Comparison of ENCODE assay signal across 20 cellular contexts in the genomic region with DNA sequence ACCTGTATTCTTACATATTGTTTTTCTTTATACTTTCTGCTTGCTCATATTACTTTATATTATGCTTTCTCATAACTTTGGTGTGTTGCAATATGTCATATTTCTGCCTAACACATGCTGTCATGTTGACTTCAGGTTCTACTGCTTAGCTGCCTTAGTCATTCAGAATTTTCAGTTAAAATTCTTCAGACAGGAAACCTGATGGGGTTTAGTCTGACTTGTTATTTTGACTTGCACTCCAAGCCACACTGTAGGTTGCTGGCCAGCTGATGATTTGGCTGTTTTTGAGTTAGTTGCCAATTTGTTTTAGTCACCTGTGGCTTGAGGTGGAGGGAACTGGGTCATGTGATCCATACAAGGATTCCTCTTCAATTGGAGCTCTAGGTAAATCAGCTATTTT.
DNase-seq lines count a peak whose midpoint lies in the region; ATAC-seq and TF ChIP-seq lines count a peak whose summit lies in the region.
"Had no signal": no experiment of that assay in that cellular context is flagged by ENCODE, and none has a peak within 500 bp of the region (broad histone marks: within the 10 kb centered on the region; RNA-seq: fewer than 3 reads in every experiment).

No MANE protein-coding gene starts in this region.

- DNase-seq in BJ (ENCODE audit: low read depth) (peak; percentile 27), HS-5 (ENCODE audit: low read depth) (peak; percentile 37), astrocyte of the cerebellum (ENCODE audit: low read depth) (peak; percentile 48), foreskin fibroblast (peak; percentile 50 to 67), GDM1 (lab: John Stamatoyannopoulos, UW) (no peak)
- DNase-seq in activated CD4-positive, alpha-beta T cell treated with anti-CD3 and anti-CD28 coated beads, Interleukin-2, amount 50 U/mL, for 4 hours: no peak
- no peak for DNase-seq in activated CD4-positive, alpha-beta memory T cell treated with anti-CD3 and anti-CD28 coated beads, Interleukin-2, amount 10 ng/mL, durations not matched to agents 7 days and 5 days
- DNase-seq: activated CD4-positive, alpha-beta T cell treated with anti-CD3 and anti-CD28 coated beads, Interleukin-2, amount 50 U/mL, for 48 hours; COR-L47; lower lobe of right lung; naive B cell; NCI-H2171 treated with DMSO at 0.1 percent for 48 hours; NCI-H82; small intestine; stimulated activated CD4-positive, alpha-beta T cell treated with anti-CD3 and anti-CD28 coated beads, Interleukin-4, amount 100 ng/mL, for 4 hours; stimulated activated CD8-positive, alpha-beta memory T cell treated with anti-CD3 and anti-CD28 coated beads, Interleukin-4, amount 100 ng/mL, for 48 hours; SW 1271; testis had no signal

- no peaks in the 10 kb centered on the region for H3K27me3 Mint-ChIP-seq in activated CD4-positive, alpha-beta memory T cell treated with anti-CD3 and anti-CD28 coated beads, Interleukin-2, amount 10 ng/mL, durations not matched to agents 7 days and 5 days
- H3K27me3 Mint-ChIP-seq: naive B cell had no signal

- in situ Hi-C loops in astrocyte of the cerebellum (cut with HindIII; ENCODE audit: low sequenced_read_pairs): no loop called here

- no peaks in the 10 kb centered on the region for H3K36me3 ChIP-seq in BJ (ENCODE audit: control insufficient read depth, insufficient read depth, low read length)
- H3K36me3 ChIP-seq: lower lobe of right lung had no signal

- TF ChIP-seq CTCF in BJ (IDR thresholded peaks at IDR 0.05; ENCODE audit: insufficient read depth, low read depth, low read length) (no peak), astrocyte of the cerebellum (IDR thresholded peaks at IDR 0.05; ENCODE audit: low read depth, low read length, missing control alignments) (no peak), foreskin fibroblast (IDR thresholded peaks at IDR 0.05; ENCODE audit: low read depth, low read length) (no peak)

- H3K4me1 Mint-ChIP-seq in activated CD4-positive, alpha-beta memory T cell treated with anti-CD3 and anti-CD28 coated beads, Interleukin-2, amount 10 ng/mL, durations not matched to agents 7 days and 5 days: no peaks in the 10 kb centered on the region
- H3K4me1 Mint-ChIP-seq: naive B cell had no signal

- no peak overlapping the region for H3K4me3 ChIP-seq in BJ (ENCODE audit: low read depth, low read length)
- no peak overlapping the region for H3K4me3 ChIP-seq in astrocyte of the cerebellum (ENCODE audit: low read depth, low read length)
- H3K4me3 ChIP-seq in foreskin fibroblast (ENCODE audit: low read depth in 1 of 2, low read length in 2 of 2): no peak overlapping the region
- H3K4me3 ChIP-seq: lower lobe of right lung, testis had no signal

- H3K27ac Mint-ChIP-seq in activated CD4-positive, alpha-beta memory T cell treated with anti-CD3 and anti-CD28 coated beads, Interleukin-2, amount 10 ng/mL, durations not matched to agents 7 days and 5 days: no peak overlapping the region
- H3K27ac Mint-ChIP-seq: activated T-helper 1 cell treated with anti-CD3 and anti-CD28 coated beads, Interleukin-12 subunit alpha, Interleukin-12 subunit beta, Interleukin-2, Interleukin-4 antibody, amounts not matched to agents 30 ng/mL and 10 ng/mL and 1 ng/mL, durations not matched to agents 14 hours and 24 hours and 36 hours; naive B cell had no signal

- no peak overlapping the region for H3K4me3 Mint-ChIP-seq in activated CD4-positive, alpha-beta memory T cell treated with anti-CD3 and anti-CD28 coated beads, Interleukin-2, amount 10 ng/mL, durations not matched to agents 7 days and 5 days
- H3K4me3 Mint-ChIP-seq: activated T-helper 1 cell treated with anti-CD3 and anti-CD28 coated beads, Interleukin-12 subunit alpha, Interleukin-12 subunit beta, Interleukin-2, Interleukin-4 antibody, amounts not matched to agents 30 ng/mL and 10 ng/mL and 1 ng/mL, durations not matched to agents 14 hours and 24 hours and 36 hours; naive B cell had no signal

- no peak for ATAC-seq in HG03175 (IDR thresholded peaks at IDR 0.05; ENCODE audit: unreplicated experiment)
- ATAC-seq: lower lobe of right lung had no signal

- H3K27me3 ChIP-seq in BJ (ENCODE audit: control insufficient read depth, insufficient read depth, low read length): no peaks in the 10 kb centered on the region
- H3K27me3 ChIP-seq: testis had no signal

- POLR2A ChIA-PET in BJ (lab: Charles Lee): no interaction called here
- POLR2A ChIA-PET in activated CD4-positive, alpha-beta memory T cell treated with anti-CD3 and anti-CD28 coated beads, Interleukin-2, amount 10 ng/mL, durations not matched to agents 7 days and 5 days (lab: Charles Lee): no interaction called here

- no peaks in the 10 kb centered on the region for H3K9me3 Mint-ChIP-seq in activated CD4-positive, alpha-beta memory T cell treated with anti-CD3 and anti-CD28 coated beads, Interleukin-2, amount 10 ng/mL, durations not matched to agents 7 days and 5 days
- H3K9me3 Mint-ChIP-seq: activated T-helper 1 cell treated with anti-CD3 and anti-CD28 coated beads, Interleukin-12 subunit alpha, Interleukin-12 subunit beta, Interleukin-2, Interleukin-4 antibody, amounts not matched to agents 30 ng/mL and 10 ng/mL and 1 ng/mL, durations not matched to agents 14 hours and 24 hours and 36 hours had no signal

- CTCF ChIA-PET in BJ (lab: Yijun Ruan, JAX): interaction anchor here (0.8 kb wide), 2 partner anchors 15 to 161 kb away, joined by 3 read pairs; no protein-coding TSS in a partner anchor
- CTCF ChIA-PET in activated CD4-positive, alpha-beta memory T cell treated with anti-CD3 and anti-CD28 coated beads, Interleukin-2, amount 10 ng/mL, durations not matched to agents 7 days and 5 days (lab: Charles Lee): no interaction called here

- no peaks in the 10 kb centered on the region for H3K36me3 Mint-ChIP-seq in activated CD4-positive, alpha-beta memory T cell treated with anti-CD3 and anti-CD28 coated beads, Interleukin-2, amount 10 ng/mL, durations not matched to agents 7 days and 5 days (ENCODE audit: low read depth)
- H3K36me3 Mint-ChIP-seq: naive B cell had no signal

Comparison
In these comparisons a context has a peak if more than half of its experiments do, and no peak if none do; other contexts are left out.
1. DNase-seq: peak in BJ (single experiment), HS-5 (single experiment), astrocyte of the cerebellum (single experiment) and foreskin fibroblast (2 of 2); none in activated CD4-positive, alpha-beta T cell treated with anti-CD3 and anti-CD28 coated beads, Interleukin-2, amount 50 U/mL, for 4 hours (0 of 2), activated CD4-positive, alpha-beta memory T cell treated with anti-CD3 and anti-CD28 coated beads, Interleukin-2, amount 10 ng/mL, durations not matched to agents 7 days and 5 days (single experiment) and GDM1 (single experiment).